In genomic region chr10:19904202-19904661, GRCh38 we compare ENCODE assay signal across 1 cellular context.
TF ChIP-seq lines count a peak whose summit lies in the region.

No MANE protein-coding gene starts in this region.

TF ChIP-seq in GM12878, 131 proteins besides CTCF, POLR2A, EP300 and RAD21 (continued from another document):
- TF ChIP-seq ZBTB11 (CRISPR knock-in tag; IDR thresholded peaks at IDR 0.05), result no peak
- TF ChIP-seq SRF (IDR thresholded peaks at IDR 0.05; ENCODE audit: low read depth in 2 of 2, low read length in 2 of 2), result no peak
- no peak for TF ChIP-seq LARP7 (IDR thresholded peaks at IDR 0.05)
- TF ChIP-seq MTA2 (IDR thresholded peaks at IDR 0.05; ENCODE audit: low read depth), result peak; percentile 92
- TF ChIP-seq NR2C2 (IDR thresholded peaks at IDR 0.05; ENCODE audit: borderline replicate concordance, control insufficient read depth, insufficient read length, low read depth), result no peak
- TF ChIP-seq BMI1 (IDR thresholded peaks at IDR 0.05; ENCODE audit: borderline replicate concordance), result peak; percentile 37; the same call in 1 of the 2 replicates
- TF ChIP-seq BHLHE40 (IDR thresholded peaks at IDR 0.05; ENCODE audit: borderline replicate concordance in 1 of 2, low read depth in 2 of 2, low read length in 1 of 2), result peak in 1 of 2 experiments; percentile 54; a peak in 1 of 4 replicates
- peak; percentile 69 for TF ChIP-seq PKNOX1 (IDR thresholded peaks at IDR 0.05)
- TF ChIP-seq ASH2L (IDR thresholded peaks at IDR 0.05; ENCODE audit: borderline replicate concordance, low read depth), result no peak
- TF ChIP-seq MEF2B (IDR thresholded peaks at IDR 0.05; ENCODE audit: partially characterized antibody, poor library complexity, severe bottlenecking), result peak; percentile 75
- peak; percentile 73 for TF ChIP-seq FOXK2 (IDR thresholded peaks at IDR 0.05)
- TF ChIP-seq YY1 (IDR thresholded peaks at IDR 0.05; ENCODE audit: low read depth, low read length), result no peak
- no peak for TF ChIP-seq BCL3 (IDR thresholded peaks at IDR 0.05; ENCODE audit: borderline replicate concordance, insufficient read depth, low read depth, low read length, poor library complexity, severe bottlenecking)
- no peak for TF ChIP-seq E4F1 (IDR thresholded peaks at IDR 0.05; ENCODE audit: borderline replicate concordance, partially characterized antibody)
- TF ChIP-seq DPF2 (IDR thresholded peaks at IDR 0.05), result peak; percentile 65
- no peak for TF ChIP-seq RCOR1 (conservative IDR thresholded peaks at IDR 0.05; ENCODE audit: low read depth, low read length)
- TF ChIP-seq BCL11A (IDR thresholded peaks at IDR 0.05; ENCODE audit: low read depth, low read length), result peak; percentile 57; the same call in 1 of the 2 replicates
- TF ChIP-seq ATF3 (IDR thresholded peaks at IDR 0.05; ENCODE audit: borderline replicate concordance, extremely low read depth, low read depth, low read length), result no peak
- no peak for TF ChIP-seq KDM1A (IDR thresholded peaks at IDR 0.05; ENCODE audit: borderline replicate concordance)
- peak; percentile 58; the same call in 1 of the 2 replicates for TF ChIP-seq GATAD2B (conservative IDR thresholded peaks at IDR 0.05; ENCODE audit: low read depth)
- TF ChIP-seq EGR1 (IDR thresholded peaks at IDR 0.05; ENCODE audit: borderline replicate concordance in 1 of 2, low read depth in 2 of 2, low read length in 2 of 2), result no peak
- TF ChIP-seq SKIL (IDR thresholded peaks at IDR 0.05; ENCODE audit: low read depth, poor library complexity, severe bottlenecking), result peak; percentile 85
- no peak for TF ChIP-seq TCF3 (IDR thresholded peaks at IDR 0.05; ENCODE audit: borderline replicate concordance, insufficient read depth, low read depth, low read length)
- no peak for TF ChIP-seq ZBTB4 (CRISPR knock-in tag; IDR thresholded peaks at IDR 0.05)
- TF ChIP-seq SUZ12 (IDR thresholded peaks at IDR 0.05; ENCODE audit: unreplicated experiment), result no peak
- peak; percentile 47; the same call in 1 of the 2 replicates for TF ChIP-seq PAX5 (IDR thresholded peaks at IDR 0.05; ENCODE audit: borderline replicate concordance, low read depth, low read length)
- TF ChIP-seq POU2F2 (IDR thresholded peaks at IDR 0.05; ENCODE audit: borderline replicate concordance, low read depth, low read length), result no peak
- peak; percentile 53; the same call in 1 of the 2 replicates for TF ChIP-seq JUND (IDR thresholded peaks at IDR 0.05; ENCODE audit: low read depth, low read length)
- TF ChIP-seq POLR2AphosphoS5 (IDR thresholded peaks at IDR 0.05; ENCODE audit: low read length), result no peak
- TF ChIP-seq EED (IDR thresholded peaks at IDR 0.05; ENCODE audit: low read depth), result no peak
- TF ChIP-seq BACH1 (IDR thresholded peaks at IDR 0.05; ENCODE audit: borderline replicate concordance), result peak; percentile 76; the same call in 1 of the 2 replicates
- TF ChIP-seq SMC3 (IDR thresholded peaks at IDR 0.05; ENCODE audit: borderline replicate concordance, low read length), result no peak
